8 cellular contexts compared by ENCODE assay signal in genomic region chr9:95317119-95317892, GRCh38. TPM values are rescaled to one million over a fixed set of nuclear protein-coding genes. Genes with fewer than 3 reads are reported as not detected.
DNase-seq lines count a peak whose midpoint lies in the region; ATAC-seq and TF ChIP-seq lines count a peak whose summit lies in the region.

A gene with protein sequence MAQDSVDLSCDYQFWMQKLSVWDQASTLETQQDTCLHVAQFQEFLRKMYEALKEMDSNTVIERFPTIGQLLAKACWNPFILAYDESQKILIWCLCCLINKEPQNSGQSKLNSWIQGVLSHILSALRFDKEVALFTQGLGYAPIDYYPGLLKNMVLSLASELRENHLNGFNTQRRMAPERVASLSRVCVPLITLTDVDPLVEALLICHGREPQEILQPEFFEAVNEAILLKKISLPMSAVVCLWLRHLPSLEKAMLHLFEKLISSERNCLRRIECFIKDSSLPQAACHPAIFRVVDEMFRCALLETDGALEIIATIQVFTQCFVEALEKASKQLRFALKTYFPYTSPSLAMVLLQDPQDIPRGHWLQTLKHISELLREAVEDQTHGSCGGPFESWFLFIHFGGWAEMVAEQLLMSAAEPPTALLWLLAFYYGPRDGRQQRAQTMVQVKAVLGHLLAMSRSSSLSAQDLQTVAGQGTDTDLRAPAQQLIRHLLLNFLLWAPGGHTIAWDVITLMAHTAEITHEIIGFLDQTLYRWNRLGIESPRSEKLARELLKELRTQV (minus strand): TSS chr9:95317709. CDS start chr9:95249291, 68,418 bp downstream.

- peak within 1 kb of the TSS; percentile 81 for H3K4me3 Mint-ChIP-seq in chondrocyte (ENCODE audit: unreplicated experiment)

- peak; percentile 6 for TF ChIP-seq CTCF in chondrocyte (IDR thresholded peaks at IDR 0.05)

- ATAC-seq in GM19035 (IDR thresholded peaks at IDR 0.05; ENCODE audit: unreplicated experiment) (peak; percentile 79), HG03342 (IDR thresholded peaks at IDR 0.05; ENCODE audit: unreplicated experiment) (peak; percentile 69)

- no peaks in the 10 kb centered on the region for H3K9me3 Mint-ChIP-seq in chondrocyte (ENCODE audit: low read depth)

- H3K27ac Mint-ChIP-seq in chondrocyte (ENCODE audit: unreplicated experiment) = peak within 1 kb of the TSS; percentile 98

- no peaks in the 10 kb centered on the region for H3K27me3 Mint-ChIP-seq in chondrocyte (ENCODE audit: low read depth)

- no peaks in the 10 kb centered on the region for H3K36me3 Mint-ChIP-seq in chondrocyte (ENCODE audit: low read depth)

- DNase-seq in AML-193 (lab: John Stamatoyannopoulos, UW) (peak; percentile 51 to 60), NCI-H460 (ENCODE audit: extremely low read depth, low read depth) (peak; percentile 75), chondrocyte (ENCODE audit: low spot score) (peak; percentile 95), kidney glomerular epithelial cell (lab: John Stamatoyannopoulos, UW) (peak; percentile 84)
- DNase-seq in activated CD4-positive, alpha-beta T cell treated with anti-CD3 and anti-CD28 coated beads for 24 hours (ENCODE audit: low read depth in 2 of 2) = peak; percentile 84
- peak; percentile 69 to 83 for DNase-seq in stimulated activated CD4-positive, alpha-beta T cell treated with anti-CD3 and anti-CD28 coated beads, Interleukin-15, amount 100 ng/mL, for 48 hours (ENCODE audit: low read depth in 2 of 2)

- H3K4me1 Mint-ChIP-seq in chondrocyte (ENCODE audit: low read depth) = peaks cover 22% of the 10 kb centered on the region

RNA-seq across cellular contexts. Expression of the gene that starts here (rescaled TPM):
- 8.1 and 14.6 TPM in 2 replicates for total RNA-seq in NCI-H460 (2014; rRNA removed; shearing (Covaris generic))
- polyA plus RNA-seq in NCI-H460 (2014; cell fraction: nucleus; rRNA removed) = 16.0 and 20.2 TPM in 2 replicates
- total RNA-seq in chondrocyte = 9.3 to 14.7 TPM (median 10.3 TPM) in 3 replicates

Comparison
In these comparisons a context has a peak if more than half of its experiments do, and no peak if none do; other contexts are left out.
1. Peak in every context shown above with its lines: DNase-seq and ATAC-seq.